ENCODE assay signal across 23 cellular contexts in genomic region chr20:59664389-59665055, GRCh38.
DNase-seq lines count a peak whose midpoint lies in the region; ATAC-seq and TF ChIP-seq lines count a peak whose summit lies in the region.
"Had no signal": no experiment of that assay in that cellular context is flagged by ENCODE, and none has a peak within 500 bp of the region (broad histone marks: within the 10 kb centered on the region; RNA-seq: fewer than 3 reads in every experiment).

No MANE protein-coding gene starts in this region.

- no peak overlapping the region for H3K4me3 ChIP-seq in mammary epithelial cell (replicated peaks in 1 of 3; ENCODE audit: insufficient read depth in 1 of 3, low read depth in 2 of 3, low read length in 3 of 3)

- no peak overlapping the region for H3K27ac Mint-ChIP-seq in activated CD8-positive, alpha-beta memory T cell treated with anti-CD3 and anti-CD28 coated beads, Interleukin-2, amount 10 ng/mL, durations not matched to agents 7 days and 5 days
- no peak overlapping the region for H3K27ac Mint-ChIP-seq in type B pancreatic cell

- H3K9me3 Mint-ChIP-seq in activated CD8-positive, alpha-beta memory T cell treated with anti-CD3 and anti-CD28 coated beads, Interleukin-2, amount 10 ng/mL, durations not matched to agents 7 days and 5 days (ENCODE audit: low read depth): no peaks in the 10 kb centered on the region
- no peaks in the 10 kb centered on the region for H3K9me3 Mint-ChIP-seq in type B pancreatic cell

- H3K27ac ChIP-seq in angular gyrus (ENCODE audit: low read depth, low read length) (peak overlapping the region; percentile 23), mammary epithelial cell (ENCODE audit: insufficient read depth, low read depth, low read length) (no peak overlapping the region)
- H3K27ac ChIP-seq: 22Rv1, C4-2B, HL-60 had no signal

- no peak overlapping the region for H2AFZ ChIP-seq in mammary epithelial cell (ENCODE audit: low read depth, low read length)

- no peaks in the 10 kb centered on the region for H3K27me3 Mint-ChIP-seq in activated CD8-positive, alpha-beta memory T cell treated with anti-CD3 and anti-CD28 coated beads, Interleukin-2, amount 10 ng/mL, durations not matched to agents 7 days and 5 days
- H3K27me3 Mint-ChIP-seq in type B pancreatic cell: peaks cover 69% of the 10 kb centered on the region

- H3K9me3 ChIP-seq in mammary epithelial cell (replicated peaks; ENCODE audit: insufficient read depth, low read length): no peaks in the 10 kb centered on the region

- H3K4me2 ChIP-seq in mammary epithelial cell (ENCODE audit: insufficient read depth, low read depth, low read length): no peak overlapping the region

- dilution Hi-C loops in mammary epithelial cell (cut with HindIII; ENCODE audit: low sequenced_read_pairs): loop anchor here (5.0 kb wide), 3 partner anchors 62 to 98 kb away; partner anchors contain the start of gene PHACTR3

- H3K9ac ChIP-seq in mammary epithelial cell (ENCODE audit: insufficient read depth, low read length): no peak overlapping the region

- TF ChIP-seq CTCF in type B pancreatic cell (conservative IDR thresholded peaks at IDR 0.05) (no peak), mammary epithelial cell (conservative IDR thresholded peaks at IDR 0.05 in 1 of 2, IDR thresholded peaks at IDR 0.05 in 1 of 2; ENCODE audit: extremely low read depth in 1 of 2, insufficient read depth in 1 of 2, low read depth in 1 of 2, low read length in 2 of 2) (no peak)

- H3K4me3 Mint-ChIP-seq in activated CD8-positive, alpha-beta memory T cell treated with anti-CD3 and anti-CD28 coated beads, Interleukin-2, amount 10 ng/mL, durations not matched to agents 7 days and 5 days: no peak overlapping the region
- no peak overlapping the region for H3K4me3 Mint-ChIP-seq in type B pancreatic cell
- H3K4me3 Mint-ChIP-seq: H9 had no signal

- H3K36me3 ChIP-seq in mammary epithelial cell (ENCODE audit: insufficient read depth, low read length): no peaks in the 10 kb centered on the region

- no peaks in the 10 kb centered on the region for H3K27me3 ChIP-seq in mammary epithelial cell (ENCODE audit: insufficient read depth, low read length)

- in situ Hi-C loops in mammary epithelial cell (cut with MboI; ENCODE audit: low sequenced_read_pairs in 2 of 2): no loop called here

- 75% methylated on average over 13 of the region's 13 CpGs for whole genome bisulfite sequencing in mammary epithelial cell (ENCODE audit: low coverage, missing lambda C conversion rate)

- no peaks in the 10 kb centered on the region for H3K79me2 ChIP-seq in mammary epithelial cell (ENCODE audit: insufficient read depth, low read length)

- intact Hi-C loops in mammary epithelial cell (cut with micrococcal nuclease): no loop called here

- H3K36me3 Mint-ChIP-seq in activated CD8-positive, alpha-beta memory T cell treated with anti-CD3 and anti-CD28 coated beads, Interleukin-2, amount 10 ng/mL, durations not matched to agents 7 days and 5 days: no peaks in the 10 kb centered on the region
- H3K36me3 Mint-ChIP-seq in type B pancreatic cell: no peaks in the 10 kb centered on the region

- no peak for ATAC-seq in activated CD8-positive, alpha-beta memory T cell treated with anti-CD3 and anti-CD28 coated beads, Interleukin-2, amount 10 ng/mL, durations not matched to agents 7 days and 5 days
- no peak for ATAC-seq in GM19328 (IDR thresholded peaks at IDR 0.05; ENCODE audit: unreplicated experiment)
- ATAC-seq: SK-N-SH treated with all-trans-retinoic acid at 6 μM for 48 hours had no signal

- CTCF ChIA-PET in activated CD8-positive, alpha-beta memory T cell treated with anti-CD3 and anti-CD28 coated beads, Interleukin-2, amount 10 ng/mL, durations not matched to agents 7 days and 5 days (lab: Charles Lee): no interaction called here
- CTCF ChIA-PET in mammary epithelial cell (lab: Charles Lee; ENCODE audit: low non-redundant PET): no interaction called here

- no TSS peak for BruUV-seq in mammary epithelial cell (replicated peaks; lab: Mats Ljungman, UMichigan)

- H3K4me1 Mint-ChIP-seq in activated CD8-positive, alpha-beta memory T cell treated with anti-CD3 and anti-CD28 coated beads, Interleukin-2, amount 10 ng/mL, durations not matched to agents 7 days and 5 days: no peaks in the 10 kb centered on the region
- H3K4me1 Mint-ChIP-seq in type B pancreatic cell (ENCODE audit: unreplicated experiment): no peaks in the 10 kb centered on the region
- H3K4me1 Mint-ChIP-seq: H9 had no signal

- no peaks in the 10 kb centered on the region for H3K4me1 ChIP-seq in mammary epithelial cell (ENCODE audit: insufficient read depth, low read length)

- DNase-seq in activated CD8-positive, alpha-beta memory T cell treated with anti-CD3 and anti-CD28 coated beads, Interleukin-2, amount 10 ng/mL, durations not matched to agents 7 days and 5 days: peak; percentile 32
- DNase-seq in activated CD8-positive, alpha-beta memory T cell treated with anti-CD3 and anti-CD28 coated beads, Interleukin-2, amount 50 U/mL, for 48 hours: no peak
- DNase-seq in islet precursor cell (peak; percentile 32), type B pancreatic cell (ENCODE audit: extremely low spot score, unreplicated experiment) (peak; percentile 29), EL (no peak), mammary epithelial cell (no peak)
- DNase-seq: AML-193; DND-41; GDM1; H9; MM.1S; NCI-H1092; NCI-H146; NCI-H2029 treated with DMSO at 0.1 percent for 48 hours; NCI-H2171 treated with DMSO at 0.1 percent for 48 hours; NK-92 treated with Interleukin-12 subunit alpha and Interleukin-12 subunit beta, amount 100 ng/mL, for 24 hours; SIG-M5 had no signal

- H4K20me1 ChIP-seq in mammary epithelial cell (ENCODE audit: insufficient read depth, low read length): no peaks in the 10 kb centered on the region

Comparison
In these comparisons a context has a peak if more than half of its experiments do, and no peak if none do; other contexts are left out.
1. DNase-seq: peak in activated CD8-positive, alpha-beta memory T cell treated with anti-CD3 and anti-CD28 coated beads, Interleukin-2, amount 10 ng/mL, durations not matched to agents 7 days and 5 days (single experiment), islet precursor cell (single experiment) and type B pancreatic cell (single experiment); none in activated CD8-positive, alpha-beta memory T cell treated with anti-CD3 and anti-CD28 coated beads, Interleukin-2, amount 50 U/mL, for 48 hours (single experiment), EL (single experiment) and mammary epithelial cell (single experiment).